Comparison of ENCODE assay signal across 8 cellular contexts in the genomic region with DNA sequence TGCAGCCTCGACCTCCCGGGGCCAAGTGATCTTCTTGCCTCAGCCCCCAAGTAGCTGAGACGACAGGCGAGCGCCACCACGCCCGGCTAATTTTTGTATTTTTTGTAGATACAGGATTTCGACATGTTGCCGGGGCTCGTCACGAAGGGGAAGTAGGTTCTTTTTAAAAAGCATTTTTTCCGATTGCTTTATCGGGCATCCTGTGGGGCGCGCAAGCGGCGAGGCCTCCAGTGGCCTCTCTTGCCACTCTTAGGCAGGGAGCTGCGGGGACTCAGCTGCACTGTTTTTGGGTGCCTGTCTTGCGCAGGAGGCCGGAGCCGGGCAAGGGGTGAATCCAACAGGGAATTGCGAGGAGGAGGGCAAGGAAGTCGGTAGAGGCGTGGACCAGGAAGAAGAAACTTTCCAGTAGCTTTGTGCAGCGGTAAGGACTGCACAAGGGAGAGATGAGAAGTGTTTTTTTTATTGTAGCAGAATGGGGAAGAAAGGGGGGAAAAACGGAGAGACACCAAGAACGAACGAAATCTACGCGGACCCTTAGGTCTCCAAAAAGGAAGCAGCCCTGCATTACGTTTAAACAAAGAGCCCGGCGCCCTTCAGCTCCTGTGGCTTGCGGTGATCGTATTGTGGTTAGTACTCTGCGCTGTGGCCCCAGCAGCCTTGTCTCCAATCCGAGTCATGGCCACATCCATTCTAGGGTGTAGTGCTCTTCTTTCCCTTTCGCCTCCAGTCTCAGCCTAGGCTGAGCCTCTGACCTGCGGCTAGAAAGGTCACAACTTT.
A peak's percentile ranks its signal among the peaks of the same experiment; 100 is the strongest.
DNase-seq lines count a peak whose midpoint lies in the region; ATAC-seq, FAIRE-seq and TF ChIP-seq lines count a peak whose summit lies in the region.

No MANE protein-coding gene starts in this region.

- H3K27me3 ChIP-seq in left ventricle myocardium inferior (ENCODE audit: low read depth): peaks cover 90% of the 10 kb centered on the region

- H3K36me3 Mint-ChIP-seq in activated T-cell treated with anti-CD3 and anti-CD28 coated beads, Interleukin-2, amount 50 U/mL, for 4 hours (ENCODE audit: insufficient read depth): no peaks in the 10 kb centered on the region

- intact Hi-C loops in left ventricle myocardium inferior (cut with micrococcal nuclease): no loop called here

- H3K4me1 Mint-ChIP-seq in activated T-cell treated with anti-CD3 and anti-CD28 coated beads, Interleukin-2, amount 50 U/mL, for 4 hours (ENCODE audit: low read depth): peaks cover 23% of the 10 kb centered on the region

- H3K4me1 ChIP-seq in left ventricle myocardium inferior: peaks cover 14% of the 10 kb centered on the region

- DNase-seq in KG1 (lab: John Stamatoyannopoulos, UW) (peak; percentile 79), left ventricle myocardium inferior (peak; percentile 28), NCI-H146 treated with DMSO at 0.1 percent for 48 hours (lab: John Stamatoyannopoulos, UW; ENCODE audit: unreplicated experiment) (no peak), frontal cortex (ENCODE audit: low spot score in 2 of 2) (no peak)
- peak; percentile 44 for DNase-seq in activated T-cell treated with anti-CD3 and anti-CD28 coated beads, Interleukin-2, amount 50 U/mL, for 4 hours
- peak; percentile 35 to 36 for DNase-seq in stimulated activated CD4-positive, alpha-beta T cell treated with anti-CD3 and anti-CD28 coated beads, Interleukin-4, amount 100 ng/mL, for 4 hours

- TF ChIP-seq CTCF in left ventricle myocardium inferior (IDR thresholded peaks at IDR 0.05; ENCODE audit: borderline replicate concordance): no peak

- H3K9me3 ChIP-seq in left ventricle myocardium inferior (replicated peaks): peaks cover 1% of the 10 kb centered on the region

- no peaks in the 10 kb centered on the region for H3K36me3 ChIP-seq in left ventricle myocardium inferior

- H3K27me3 Mint-ChIP-seq in activated T-cell treated with anti-CD3 and anti-CD28 coated beads, Interleukin-2, amount 50 U/mL, for 4 hours (ENCODE audit: low read depth): peaks cover 22% of the 10 kb centered on the region

- no peak for FAIRE-seq in frontal cortex (lab: Jason Lieb, UNC)

- no peak overlapping the region for H3K27ac ChIP-seq in left ventricle myocardium inferior (replicated peaks)

- peak overlapping the region; percentile 52 for H3K4me3 ChIP-seq in left ventricle myocardium inferior

- no peaks in the 10 kb centered on the region for H3K9me3 Mint-ChIP-seq in activated T-cell treated with anti-CD3 and anti-CD28 coated beads, Interleukin-2, amount 50 U/mL, for 4 hours

- H3K4me3 Mint-ChIP-seq in activated T-cell treated with anti-CD3 and anti-CD28 coated beads, Interleukin-2, amount 50 U/mL, for 4 hours: peak overlapping the region; percentile 78

- ATAC-seq in GM18502 (IDR thresholded peaks at IDR 0.05; ENCODE audit: poor library complexity, unreplicated experiment) (peak; percentile 50), GM18867 (IDR thresholded peaks at IDR 0.05; ENCODE audit: unreplicated experiment) (no peak)
- peak; percentile 90 to 92 for ATAC-seq in activated T-cell treated with anti-CD3 and anti-CD28 coated beads, Interleukin-2, amount 50 U/mL, for 4 hours

Comparison
In these comparisons a context has a peak if more than half of its experiments do, and no peak if none do; other contexts are left out.
1. DNase-seq: peak in KG1 (single experiment), activated T-cell treated with anti-CD3 and anti-CD28 coated beads, Interleukin-2, amount 50 U/mL, for 4 hours (single experiment), left ventricle myocardium inferior (single experiment) and stimulated activated CD4-positive, alpha-beta T cell treated with anti-CD3 and anti-CD28 coated beads, Interleukin-4, amount 100 ng/mL, for 4 hours (2 of 2); none in NCI-H146 treated with DMSO at 0.1 percent for 48 hours (single experiment) and frontal cortex (0 of 2).